In genomic region chr18:5294113-5294617, GRCh38 we compare ENCODE assay signal across 8 cellular contexts. TPM values are rescaled to one million over a fixed set of nuclear protein-coding genes. Genes with fewer than 3 reads are reported as not detected.
DNase-seq lines count a peak whose midpoint lies in the region; ATAC-seq, FAIRE-seq and TF ChIP-seq lines count a peak whose summit lies in the region.

No MANE protein-coding gene starts in this region.

- H3K27ac ChIP-seq in endothelial cell of umbilical vein (ENCODE audit: insufficient read depth, low read depth, low read length) = peak overlapping the region; percentile 65

- ATAC-seq in HG02870 (IDR thresholded peaks at IDR 0.05; ENCODE audit: unreplicated experiment) = no peak

- dilution Hi-C loops in endothelial cell of umbilical vein (cut with MboI; ENCODE audit: extremely low pct_ligation_motif_present, low sequenced_read_pairs) = no loop called here

- BruUV-seq in endothelial cell of umbilical vein (replicated peaks; lab: Mats Ljungman, UMichigan) = TSS peak; percentile 13

- CTCF ChIA-PET in endothelial cell of umbilical vein (lab: Charles Lee) = interaction anchor here (0.9 to 3.8 kb wide), 3 partner anchors 56 to 1228 kb away, joined by 3 to 25 read pairs (median 6); no protein-coding TSS in a partner anchor

- peaks cover 4% of the 10 kb centered on the region for H3K27me3 Mint-ChIP-seq in T-helper 1 cell treated with Interleukin-12 subunit alpha and Interleukin-12 subunit beta and Interleukin-4 antibody, amounts not matched to agents 30 μg/mL and 1 μg/mL, for 36 hours (ENCODE audit: low read depth)
- H3K27me3 Mint-ChIP-seq in neural crest cell (ENCODE audit: low read depth) = peaks cover 4% of the 10 kb centered on the region

- H3K4me1 ChIP-seq in endothelial cell of umbilical vein (ENCODE audit: control insufficient read depth, extremely low read depth, insufficient read depth, low read length) = peaks cover 17% of the 10 kb centered on the region

- H3K27me3 ChIP-seq in endothelial cell of umbilical vein (ENCODE audit: control insufficient read depth in 2 of 2, insufficient read depth in 2 of 2, low read length in 2 of 2) = peaks cover 1 to 2% of the 10 kb centered on the region in 2 experiments

- peak overlapping the region; percentile 66 for H3K4me2 ChIP-seq in endothelial cell of umbilical vein (ENCODE audit: insufficient read depth, low read length)

- TF ChIP-seq POLR2A in endothelial cell of umbilical vein (IDR thresholded peaks at IDR 0.05; ENCODE audit: low read depth, low read length) = no peak

- H3K9me3 Mint-ChIP-seq in T-helper 1 cell treated with Interleukin-12 subunit alpha and Interleukin-12 subunit beta and Interleukin-4 antibody, amounts not matched to agents 30 μg/mL and 1 μg/mL, for 36 hours = no peaks in the 10 kb centered on the region
- H3K9me3 Mint-ChIP-seq in neural crest cell = no peaks in the 10 kb centered on the region

- no peaks in the 10 kb centered on the region for H3K9me1 ChIP-seq in endothelial cell of umbilical vein (replicated peaks; ENCODE audit: control insufficient read depth, extremely low read depth, insufficient read depth, low read length)

- H3K4me1 Mint-ChIP-seq in T-helper 1 cell treated with Interleukin-12 subunit alpha and Interleukin-12 subunit beta and Interleukin-4 antibody, amounts not matched to agents 30 μg/mL and 1 μg/mL, for 36 hours (ENCODE audit: low read depth) = peaks cover 27% of the 10 kb centered on the region
- H3K4me1 Mint-ChIP-seq in neural crest cell = peaks cover 34% of the 10 kb centered on the region

- in situ Hi-C loops in G401 (cut with HindIII; ENCODE audit: low sequenced_read_pairs) = no loop called here

- H3K9ac ChIP-seq in endothelial cell of umbilical vein (replicated peaks; ENCODE audit: extremely low read depth, insufficient read depth, low read length) = no peak overlapping the region

- H4K20me1 ChIP-seq in endothelial cell of umbilical vein (replicated peaks; ENCODE audit: control insufficient read depth, extremely low read depth, insufficient read depth, low read length) = no peaks in the 10 kb centered on the region

- peaks cover 9% of the 10 kb centered on the region for H3K79me2 ChIP-seq in endothelial cell of umbilical vein (ENCODE audit: control insufficient read depth, insufficient read depth, low read length)

- H3K9me3 ChIP-seq in endothelial cell of umbilical vein (replicated peaks; ENCODE audit: control insufficient read depth, insufficient read depth, low read length) = no peaks in the 10 kb centered on the region

- H3K27ac Mint-ChIP-seq in T-helper 1 cell treated with Interleukin-12 subunit alpha and Interleukin-12 subunit beta and Interleukin-4 antibody, amounts not matched to agents 30 μg/mL and 1 μg/mL, for 36 hours = peak overlapping the region; percentile 97
- peak overlapping the region; percentile 73 for H3K27ac Mint-ChIP-seq in neural crest cell (ENCODE audit: unreplicated experiment)

- peak; percentile 37 for FAIRE-seq in endothelial cell of umbilical vein (lab: Jason Lieb, UNC)

- H3K36me3 Mint-ChIP-seq in T-helper 1 cell treated with Interleukin-12 subunit alpha and Interleukin-12 subunit beta and Interleukin-4 antibody, amounts not matched to agents 30 μg/mL and 1 μg/mL, for 36 hours (ENCODE audit: low read depth) = peaks cover 23% of the 10 kb centered on the region
- H3K36me3 Mint-ChIP-seq in neural crest cell (ENCODE audit: low read depth) = peaks cover 12% of the 10 kb centered on the region

- H3K4me3 Mint-ChIP-seq in T-helper 1 cell treated with Interleukin-12 subunit alpha and Interleukin-12 subunit beta and Interleukin-4 antibody, amounts not matched to agents 30 μg/mL and 1 μg/mL, for 36 hours = peak overlapping the region; percentile 90
- peak overlapping the region; percentile 93 for H3K4me3 Mint-ChIP-seq in neural crest cell

- TF ChIP-seq CTCF in endothelial cell of umbilical vein (IDR thresholded peaks at IDR 0.05; ENCODE audit: extremely low read depth in 1 of 2, insufficient read depth in 1 of 2, low read depth in 1 of 2, low read length in 2 of 2) (no peak), neural crest cell (conservative IDR thresholded peaks at IDR 0.05) (no peak)

- H2AFZ ChIP-seq in endothelial cell of umbilical vein (ENCODE audit: low read depth, low read length) = peak overlapping the region; percentile 96

- peaks cover 5 to 9% of the 10 kb centered on the region in 2 experiments for H3K36me3 ChIP-seq in endothelial cell of umbilical vein (ENCODE audit: control insufficient read depth in 2 of 2, extremely low read depth in 1 of 2, insufficient read depth in 2 of 2, low read length in 2 of 2)

- DNase-seq in activated CD4-positive, alpha-beta T cell treated with anti-CD3 and anti-CD28 coated beads for 24 hours (ENCODE audit: low read depth in 2 of 2) = peak; percentile 36 to 50
- no peak for DNase-seq in activated CD4-positive, alpha-beta T cell treated with anti-CD3 and anti-CD28 coated beads for 1 hour
- DNase-seq in endothelial cell of umbilical vein (ENCODE audit: low read depth, low spot score) (peak; percentile 13), neural crest cell (ENCODE audit: low read depth, low spot score) (no peak), ureter (ENCODE audit: low spot score) (peak; percentile 62), G401 (ENCODE audit: low spot score) (no peak)

- peak overlapping the region; percentile 68 to 94 (median 79) for H3K4me3 ChIP-seq in endothelial cell of umbilical vein (replicated peaks in 1 of 3; ENCODE audit: insufficient read depth in 1 of 3, low read depth in 1 of 3, low read length in 3 of 3)

- POLR2A ChIA-PET in endothelial cell of umbilical vein (lab: Charles Lee) = interaction anchor here (3.8 kb wide), 1 partner anchor 57 kb away, joined by 22 read pairs; no protein-coding TSS in a partner anchor

- intact Hi-C loops in endothelial cell of umbilical vein (cut with micrococcal nuclease) = loop anchor here (5.0 kb wide), 1 partner anchor 1972 kb away; no protein-coding TSS in a partner anchor

TF ChIP-seq in endothelial cell of umbilical vein, 7 proteins besides CTCF, POLR2A, EP300 and RAD21:
- TF ChIP-seq GATA2 (IDR thresholded peaks at IDR 0.05; ENCODE audit: insufficient read depth, insufficient read length, low read depth, low read length) = no peak
- TF ChIP-seq MYC (IDR thresholded peaks at IDR 0.05; ENCODE audit: low read depth, low read length) = no peak
- TF ChIP-seq JUN (IDR thresholded peaks at IDR 0.05; ENCODE audit: borderline replicate concordance, insufficient read depth, insufficient read length, low read depth) = no peak
- no peak for TF ChIP-seq POLR2AphosphoS5 (IDR thresholded peaks at IDR 0.05; ENCODE audit: insufficient read depth, low read depth, low read length)

RNA-seq across cellular contexts. Expression of gene ZBTB14, which starts 1.4 kb away (rescaled TPM):
- total RNA-seq in endothelial cell of umbilical vein (13.0 and 13.7 TPM in 2 replicates), neural crest cell (21.9 and 22.4 TPM in 2 replicates), ureter (17.2 TPM)
- 4.2 and 5.5 TPM in 2 replicates for polyA plus RNA-seq in endothelial cell of umbilical vein
- polyA plus RNA-seq in endothelial cell of umbilical vein (2011; cell fraction: cytosol; rRNA removed) = 7.2 and 8.7 TPM in 2 replicates
- polyA plus RNA-seq in endothelial cell of umbilical vein (2011; cell fraction: nucleus; rRNA removed) = 28.0 and 47.8 TPM in 2 replicates
- polyA plus RNA-seq in endothelial cell of umbilical vein (2012) = 7.1 and 8.5 TPM in 2 replicates
- 9.3 and 10.6 TPM in 2 replicates for polyA minus RNA-seq in endothelial cell of umbilical vein
- polyA minus RNA-seq in endothelial cell of umbilical vein (2011; cell fraction: cytosol; rRNA and poly(A)+ RNA removed) = 5.9 TPM
- 9.2 and 13.0 TPM in 2 replicates for polyA minus RNA-seq in endothelial cell of umbilical vein (2011; cell fraction: nucleus; rRNA and poly(A)+ RNA removed)
- total RNA-seq in G401 (2014; rRNA removed; shearing (Covaris generic)) = 7.4 and 21.9 TPM in 2 replicates

Comparison
In these comparisons a context has a peak if more than half of its experiments do, and no peak if none do; other contexts are left out.
1. DNase-seq: peak in activated CD4-positive, alpha-beta T cell treated with anti-CD3 and anti-CD28 coated beads for 24 hours (2 of 2), endothelial cell of umbilical vein (single experiment) and ureter (single experiment); none in activated CD4-positive, alpha-beta T cell treated with anti-CD3 and anti-CD28 coated beads for 1 hour (single experiment), neural crest cell (single experiment) and G401 (single experiment).